Comparison of ENCODE assay signal across 1 cellular context in the genomic region with DNA sequence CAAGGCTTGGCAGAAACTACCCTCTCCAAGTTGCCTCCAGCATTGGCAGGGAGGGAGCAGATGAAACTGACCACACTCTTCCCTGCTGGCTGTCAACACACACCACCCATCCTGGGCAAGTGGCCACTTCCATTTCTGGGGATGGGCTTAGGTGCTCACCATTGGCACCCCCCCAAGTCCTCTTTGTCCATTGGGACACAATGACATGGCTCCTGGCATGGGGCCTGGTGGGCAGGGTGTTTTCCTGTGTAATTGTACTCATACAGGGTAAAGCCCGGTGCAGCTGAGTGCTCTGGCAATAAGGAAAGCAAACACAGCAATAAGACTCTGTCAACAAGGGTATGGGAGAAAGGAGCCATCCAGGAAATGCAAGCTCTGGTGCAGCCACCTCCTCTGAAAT.
TF ChIP-seq lines count a peak whose summit lies in the region.

No MANE protein-coding gene starts in this region.

TF ChIP-seq in HepG2, 621 proteins besides CTCF, POLR2A, EP300 and RAD21 (continued from another document):
- no peak for TF ChIP-seq ARID4A (CRISPR knock-in tag; IDR thresholded peaks at IDR 0.05; ENCODE audit: borderline replicate concordance)
- no peak for TF ChIP-seq NR2F6 (IDR thresholded peaks at IDR 0.05)
- no peak for TF ChIP-seq NR2F6 (CRISPR knock-in tag; IDR thresholded peaks at IDR 0.05)
- TF ChIP-seq ZNF570 (CRISPR knock-in tag; IDR thresholded peaks at IDR 0.05; ENCODE audit: borderline replicate concordance): no peak
- no peak for TF ChIP-seq SNAPC2 (CRISPR knock-in tag; IDR thresholded peaks at IDR 0.05)
- no peak for TF ChIP-seq NCOA2 (CRISPR knock-in tag; IDR thresholded peaks at IDR 0.05)
- no peak for TF ChIP-seq HIC2 (CRISPR knock-in tag; IDR thresholded peaks at IDR 0.05; ENCODE audit: low read depth)
- no peak for TF ChIP-seq ZNF792 (CRISPR knock-in tag; IDR thresholded peaks at IDR 0.05)
- no peak for TF ChIP-seq NFE2 (CRISPR knock-in tag; IDR thresholded peaks at IDR 0.05)
- TF ChIP-seq FOXK2 (IDR thresholded peaks at IDR 0.05): no peak
- no peak for TF ChIP-seq ZFAT (CRISPR knock-in tag; conservative IDR thresholded peaks at IDR 0.05)
- TF ChIP-seq ZKSCAN5 (CRISPR knock-in tag; IDR thresholded peaks at IDR 0.05): no peak
- no peak for TF ChIP-seq ZSCAN20 (CRISPR knock-in tag; IDR thresholded peaks at IDR 0.05; ENCODE audit: borderline replicate concordance)
- no peak for TF ChIP-seq ZSCAN21 (CRISPR knock-in tag; IDR thresholded peaks at IDR 0.05; ENCODE audit: borderline replicate concordance)
- TF ChIP-seq POGZ (CRISPR knock-in tag; IDR thresholded peaks at IDR 0.05): no peak
- no peak for TF ChIP-seq ZNF296 (CRISPR knock-in tag; conservative IDR thresholded peaks at IDR 0.05)
- TF ChIP-seq ZNF235 (CRISPR knock-in tag; IDR thresholded peaks at IDR 0.05; ENCODE audit: borderline replicate concordance): no peak
